ENCODE assay signal across 8 cellular contexts in genomic region chr3:142963266-142964149, GRCh38. TPM values are rescaled to one million over a fixed set of nuclear protein-coding genes. Genes with fewer than 3 reads are reported as not detected.
DNase-seq lines count a peak whose midpoint lies in the region; ATAC-seq and TF ChIP-seq lines count a peak whose summit lies in the region.

PAQR9 (minus strand) TSS chr3:142963674; CDS start chr3:142963336, 338 bp downstream.

- H3K9me2 ChIP-seq in SK-N-SH = no peaks in the 10 kb centered on the region

- TF ChIP-seq RAD21 in SK-N-SH (IDR thresholded peaks at IDR 0.05; ENCODE audit: low read length) = no peak

- H2BK120ac ChIP-seq in H9 (ENCODE audit: low read depth, low read length, poor library complexity, severe bottlenecking) = no peak within 1 kb of the TSS

- H2AFZ ChIP-seq in H9 (ENCODE audit: low read length) = peak within 1 kb of the TSS; percentile 32
- H2AFZ ChIP-seq in SK-N-SH (ENCODE audit: low read depth) = peak within 1 kb of the TSS; percentile 86

- no CpG with 5 or more reads among the region's 126 CpGs for WGBS in H9 (ENCODE audit: extremely low coverage, insufficient read length, low lambda C conversion rate)
- WGBS in SK-N-SH (ENCODE audit: low lambda C conversion rate) = 3% methylated on average over 32 of the region's 126 CpGs

- no peak within 1 kb of the TSS for H2BK15ac ChIP-seq in H9 (ENCODE audit: low read depth, low read length)

- H3K56ac ChIP-seq in H9 (ENCODE audit: insufficient read length, low read depth, low read length) = no peak within 1 kb of the TSS

- peaks cover 21 to 22% of the 10 kb centered on the region in 2 experiments for H3K4me1 Mint-ChIP-seq in H9
- peaks cover 5 to 18% of the 10 kb centered on the region in 2 donors for H3K4me1 Mint-ChIP-seq in natural killer cell

- H3K4me1 ChIP-seq in ES-I3 (ENCODE audit: insufficient read depth, low read length) (no peaks in the 10 kb centered on the region), H9 (ENCODE audit: insufficient read depth, low read length) (no peaks in the 10 kb centered on the region), SK-N-SH (ENCODE audit: control insufficient read depth in 1 of 2, insufficient read depth in 2 of 2, low read depth in 1 of 2, low read length in 1 of 2) (peaks cover 3 to 6% of the 10 kb centered on the region in 2 experiments; a peak in 1 of 4 replicates)

- no peaks in the 10 kb centered on the region for H3K79me2 ChIP-seq in H9 (ENCODE audit: insufficient read depth, low read length)
- no peaks in the 10 kb centered on the region for H3K79me2 ChIP-seq in SK-N-SH (ENCODE audit: insufficient read depth)

- peaks cover 4% of the 10 kb centered on the region for H3K23me2 ChIP-seq in H9 (ENCODE audit: insufficient read length, low read depth, low read length, poor library complexity, severe bottlenecking)

- H4K8ac ChIP-seq in H9 (replicated peaks; ENCODE audit: insufficient read length, low read depth, low read length) = no peak within 1 kb of the TSS

- H3K27ac ChIP-seq in H9 (ENCODE audit: insufficient read length, low read depth, low read length) (no peak within 1 kb of the TSS), SK-N-SH (ENCODE audit: low read depth in 2 of 2, low read length in 1 of 2) (no peak within 1 kb of the TSS)

- H3K27me3 Mint-ChIP-seq in H9 (ENCODE audit: low read depth) = peaks cover 59% of the 10 kb centered on the region
- H3K27me3 Mint-ChIP-seq in natural killer cell (ENCODE audit: low read depth in 2 of 2) = peaks cover 40 to 66% of the 10 kb centered on the region in 2 donors

- H3K23ac ChIP-seq in H9 (ENCODE audit: insufficient read length, low read depth, low read length) = no peak within 1 kb of the TSS

- no peak within 1 kb of the TSS for H2AK5ac ChIP-seq in H9 (ENCODE audit: insufficient read length, low read length)

- no peaks in the 10 kb centered on the region for H3K9me3 ChIP-seq in ES-I3 (ENCODE audit: control insufficient read depth, insufficient read depth, low read length)
- H3K9me3 ChIP-seq in H9 (ENCODE audit: control insufficient read depth, low read depth, low read length) = no peaks in the 10 kb centered on the region
- no peaks in the 10 kb centered on the region for H3K9me3 ChIP-seq in SK-N-SH

- POLR2A ChIA-PET in SK-N-SH (lab: Yijun Ruan, JAX) = no interaction called here

- peaks cover 10% of the 10 kb centered on the region for H3F3A ChIP-seq in SK-N-SH (replicated peaks; ENCODE audit: insufficient read depth)

- 0 out of 3 replicates have a peak, but pooled peaks have one; percentile 9 for TF ChIP-seq CTCF in H9 (conservative IDR thresholded peaks at IDR 0.05)
- TF ChIP-seq CTCF in SK-N-SH (IDR thresholded peaks at IDR 0.05) = peak; percentile 28
- TF ChIP-seq CTCF in epithelial cell of proximal tubule (conservative IDR thresholded peaks at IDR 0.05; ENCODE audit: low read depth, low read length) = no peak
- no peak for TF ChIP-seq CTCF in natural killer cell (IDR thresholded peaks at IDR 0.05)

- H4K20me1 ChIP-seq in H9 (ENCODE audit: control insufficient read depth, insufficient read depth, insufficient read length) (no peaks in the 10 kb centered on the region), SK-N-SH (ENCODE audit: insufficient read depth) (no peaks in the 10 kb centered on the region)

- peak within 1 kb of the TSS; percentile 21 for H3K18ac ChIP-seq in H9 (ENCODE audit: insufficient read length, low read depth, low read length)

- no peak within 1 kb of the TSS for H3K4ac ChIP-seq in H9 (ENCODE audit: low read depth, low read length)

- peak within 1 kb of the TSS; percentile 83 to 95 for H3K4me3 Mint-ChIP-seq in H9
- peak within 1 kb of the TSS; percentile 85 for H3K4me3 Mint-ChIP-seq in natural killer cell

- no peak within 1 kb of the TSS for H2BK12ac ChIP-seq in H9 (ENCODE audit: insufficient read length, low read depth, low read length)

- no peak within 1 kb of the TSS for H2BK20ac ChIP-seq in H9 (ENCODE audit: low read depth, low read length, poor library complexity, severe bottlenecking)

- CTCF ChIA-PET in SK-N-SH (lab: Yijun Ruan, JAX) = interaction anchor here (1.0 to 1.3 kb wide), 2 partner anchors 24 to 30 kb away, joined by 4 read pairs; no protein-coding TSS in a partner anchor

- no peaks in the 10 kb centered on the region for H3K79me1 ChIP-seq in H9 (ENCODE audit: insufficient read depth, low read depth, low read length, poor library complexity, severe bottlenecking)

- no peak within 1 kb of the TSS for H3T11ph ChIP-seq in H9 (ENCODE audit: low read length)

- no peak within 1 kb of the TSS for H4K5ac ChIP-seq in H9 (ENCODE audit: insufficient read length, low read depth, low read length)

- peak within 1 kb of the TSS; percentile 81 for H3K14ac ChIP-seq in H9 (ENCODE audit: insufficient read depth, low read length)

- DNase-seq in H9 (peak; percentile 59), SK-N-SH (peak; percentile 79), epithelial cell of proximal tubule (ENCODE audit: low read depth) (no peak), natural killer cell (no peak), CD1c-positive myeloid dendritic cell (ENCODE audit: extremely low spot score) (no peak), SHP77 treated with DMSO at 0.1 percent for 48 hours (lab: John Stamatoyannopoulos, UW) (no peak)
- DNase-seq in NK-92 treated with Interleukin-12 subunit alpha and Interleukin-12 subunit beta, amount 100 ng/mL, for 24 hours (lab: John Stamatoyannopoulos, UW) = no peak

- no peak within 1 kb of the TSS for H2BK5ac ChIP-seq in H9 (ENCODE audit: insufficient read length, low read length)

- no peaks in the 10 kb centered on the region for H3K36me3 ChIP-seq in ES-I3 (ENCODE audit: insufficient read depth, low read length)
- H3K36me3 ChIP-seq in SK-N-SH (replicated peaks in 1 of 2; ENCODE audit: control insufficient read depth in 1 of 2, insufficient read depth in 2 of 2, low read length in 1 of 2) = no peaks in the 10 kb centered on the region

- intact Hi-C loops in natural killer cell (cut with micrococcal nuclease) = no loop called here

- no peak for TF ChIP-seq EP300 in SK-N-SH (IDR thresholded peaks at IDR 0.05; ENCODE audit: borderline replicate concordance in 1 of 2, low read depth in 1 of 2, low read length in 1 of 2)

- H3K27ac Mint-ChIP-seq in H9 (peak within 1 kb of the TSS; percentile 74 to 97 (median 79); a peak in 4 of 7 replicates), natural killer cell (no peak within 1 kb of the TSS)

- H3K4me3 ChIP-seq in SK-N-SH (ENCODE audit: low read depth in 2 of 2, low read length in 1 of 2) (peak within 1 kb of the TSS; percentile 63 to 68), epithelial cell of proximal tubule (ENCODE audit: low read depth, low read length) (peak within 1 kb of the TSS; percentile 69)

- H3K4me2 ChIP-seq in H9 (ENCODE audit: insufficient read depth, insufficient read length, low read length) (peak within 1 kb of the TSS; percentile 44), SK-N-SH (peak within 1 kb of the TSS; percentile 77; the same call in 1 of the 2 replicates)

- peaks cover 7% of the 10 kb centered on the region; the same call in 1 of the 2 replicates for H3K27me3 ChIP-seq in H9 (ENCODE audit: insufficient read depth, low read length)
- no peaks in the 10 kb centered on the region for H3K27me3 ChIP-seq in SK-N-SH (ENCODE audit: insufficient read depth)

- H3K9me3 Mint-ChIP-seq in H9 (peaks cover 2 to 6% of the 10 kb centered on the region in 2 experiments; a peak in 2 of 5 replicates), natural killer cell (no peaks in the 10 kb centered on the region)

- H3K9ac ChIP-seq in ES-I3 (ENCODE audit: low read depth, low read length) (peak within 1 kb of the TSS; percentile 52), H9 (ENCODE audit: extremely low read depth, insufficient read length, low read length) (no peak within 1 kb of the TSS), SK-N-SH (peak within 1 kb of the TSS; percentile 60; the same call in 1 of the 2 replicates)

- ATAC-seq in natural killer cell = peak; percentile 36 to 58 (median 42)

- H3K36me3 Mint-ChIP-seq in H9 (ENCODE audit: insufficient read depth in 1 of 3, low read depth in 3 of 3) (peaks cover 2 to 8% (median 7%) of the 10 kb centered on the region in 3 experiments; a peak in 5 of 7 replicates), natural killer cell (peaks cover 6% of the 10 kb centered on the region)

- H4K91ac ChIP-seq in H9 (ENCODE audit: insufficient read length, low read depth, low read length) = no peak within 1 kb of the TSS

TF ChIP-seq in SK-N-SH, 30 proteins besides CTCF, POLR2A, EP300 and RAD21:
- TF ChIP-seq TCF12 (IDR thresholded peaks at IDR 0.05) = no peak
- TF ChIP-seq MAX (IDR thresholded peaks at IDR 0.05; ENCODE audit: low read depth) = no peak
- TF ChIP-seq MXI1 (IDR thresholded peaks at IDR 0.05; ENCODE audit: low read depth, low read length) = no peak
- no peak for TF ChIP-seq NRF1 (IDR thresholded peaks at IDR 0.05; ENCODE audit: low read depth, low read length)
- no peak for TF ChIP-seq FOXM1 (IDR thresholded peaks at IDR 0.05; ENCODE audit: low read depth)
- no peak for TF ChIP-seq GATA2 (CRISPR knock-in tag; IDR thresholded peaks at IDR 0.05)
- no peak for TF ChIP-seq ELF1 (IDR thresholded peaks at IDR 0.05)
- no peak for TF ChIP-seq GABPA (IDR thresholded peaks at IDR 0.05; ENCODE audit: low read depth)
- TF ChIP-seq YY1 (IDR thresholded peaks at IDR 0.05; ENCODE audit: low read depth) = no peak

RNA-seq across cellular contexts. Expression of gene PAQR9, which starts in this region (rescaled TPM):
- total RNA-seq in H9 (2021) (2.3 and 3.2 TPM in 2 replicates), epithelial cell of proximal tubule (0.29 and 0.63 TPM in 2 replicates), natural killer cell (not detected)
- 0.10 and 0.16 TPM in 2 replicates for polyA plus RNA-seq in SK-N-SH (2012; rRNA removed)
- 0.15 and 0.16 TPM in 2 replicates for polyA plus RNA-seq in SK-N-SH (2012; cell fraction: cytosol; rRNA removed)
- 0.15 and 0.23 TPM in 2 replicates for polyA plus RNA-seq in SK-N-SH (2012; cell fraction: nucleus; rRNA removed)

Comparison
In these comparisons a context has a peak if more than half of its experiments do, and no peak if none do; other contexts are left out.
1. Peak in DNase-seq, H3K4me3 ChIP-seq, H3K9ac ChIP-seq and H3K4me2 ChIP-seq in SK-N-SH; RNA of the gene not detected or under 1 TPM.
2. Peak in ATAC-seq in natural killer cell; RNA of the gene not detected or under 1 TPM.
3. H3K27ac Mint-ChIP-seq: peak in H9 (3 of 3); none in natural killer cell (0 of 2).
4. CTCF ChIP-seq: peak in H9 (single experiment) and SK-N-SH (single experiment); none in epithelial cell of proximal tubule (single experiment) and natural killer cell (single experiment).